In genomic region chr11:96278039-96278897, GRCh38 we compare ENCODE assay signal across 1 cellular context.
TF ChIP-seq lines count a peak whose summit lies in the region.

No MANE protein-coding gene starts in this region.

TF ChIP-seq in HEK293, 187 proteins besides CTCF, POLR2A, EP300 and RAD21 (continued from another document):
- TF ChIP-seq ZBTB44 (tag by site-specific recombination; IDR thresholded peaks at IDR 0.05) (peak; percentile 42; the same call in 1 of the 2 replicates), ZNF580 (tag by site-specific recombination; IDR thresholded peaks at IDR 0.05) (peak; percentile 58), ZBTB1 (tag by site-specific recombination; IDR thresholded peaks at IDR 0.05) (0 out of 2 replicates have a peak, but pooled peaks have one; percentile 13), KLF10 (tag by site-specific recombination; IDR thresholded peaks at IDR 0.05) (0 out of 2 replicates have a peak, but pooled peaks have one; percentile 35), GFI1B (tag by site-specific recombination; IDR thresholded peaks at IDR 0.05) (0 out of 2 replicates have a peak, but pooled peaks have one; percentile 3), GLI2 (tag by site-specific recombination; IDR thresholded peaks at IDR 0.05; ENCODE audit: borderline replicate concordance, low read depth) (no peak), KLF17 (tag by site-specific recombination; IDR thresholded peaks at IDR 0.05) (peak; percentile 57), ZNF600 (tag by site-specific recombination; IDR thresholded peaks at IDR 0.05) (peak; percentile 78), HIC1 (tag by site-specific recombination; IDR thresholded peaks at IDR 0.05) (peak; percentile 40; the same call in 1 of the 2 replicates), ZXDB (tag by site-specific recombination; IDR thresholded peaks at IDR 0.05) (0 out of 2 replicates have a peak, but pooled peaks have one; percentile 22), BCL11A (tag by site-specific recombination; IDR thresholded peaks at IDR 0.05; ENCODE audit: low read depth) (0 out of 2 replicates have a peak, but pooled peaks have one; percentile 57), ZNF398 (tag by site-specific recombination; IDR thresholded peaks at IDR 0.05) (no peak), ZNF423 (tag by site-specific recombination; IDR thresholded peaks at IDR 0.05) (0 out of 2 replicates have a peak, but pooled peaks have one; percentile 16), IKZF3 (tag by site-specific recombination; IDR thresholded peaks at IDR 0.05) (peak; percentile 32; the same call in 1 of the 2 replicates), ZBTB26 (tag by site-specific recombination; optimal IDR thresholded peaks at IDR 0.05) (no peak), ZNF10 (tag by site-specific recombination; IDR thresholded peaks at IDR 0.05) (0 out of 2 replicates have a peak, but pooled peaks have one; percentile 12), WT1 (tag by site-specific recombination; IDR thresholded peaks at IDR 0.05) (peak; percentile 97), ZEB2 (tag by site-specific recombination; IDR thresholded peaks at IDR 0.05) (peak; percentile 19; the same call in 1 of the 2 replicates), ZNF16 (tag by site-specific recombination; IDR thresholded peaks at IDR 0.05; ENCODE audit: low read depth) (no peak), PRDM1 (tag by site-specific recombination; IDR thresholded peaks at IDR 0.05) (0 out of 2 replicates have a peak, but pooled peaks have one; percentile 11), GLIS1 (tag by site-specific recombination; IDR thresholded peaks at IDR 0.05) (peak; percentile 77), ZBTB8A (tag by site-specific recombination; IDR thresholded peaks at IDR 0.05) (peak; percentile 52), ZNF747 (tag by site-specific recombination; IDR thresholded peaks at IDR 0.05) (no peak), SP3 (tag by site-specific recombination; IDR thresholded peaks at IDR 0.05) (no peak), INSM2 (tag by site-specific recombination; IDR thresholded peaks at IDR 0.05) (0 out of 2 replicates have a peak, but pooled peaks have one; percentile 15), ZNF660 (tag by site-specific recombination; IDR thresholded peaks at IDR 0.05) (0 out of 2 replicates have a peak, but pooled peaks have one; percentile 16), ZNF629 (tag by site-specific recombination; IDR thresholded peaks at IDR 0.05) (peak; percentile 63; the same call in 1 of the 2 replicates), ZNF341 (tag by site-specific recombination; IDR thresholded peaks at IDR 0.05; ENCODE audit: low read depth) (peak; percentile 14; the same call in 1 of the 2 replicates), TRIM28 (IDR thresholded peaks at IDR 0.05; ENCODE audit: borderline replicate concordance, low read length) (peak; percentile 83; the same call in 1 of the 2 replicates), FEZF1 (tag by site-specific recombination; IDR thresholded peaks at IDR 0.05) (peak; percentile 48; the same call in 1 of the 2 replicates), ZBTB17 (tag by site-specific recombination; IDR thresholded peaks at IDR 0.05) (0 out of 2 replicates have a peak, but pooled peaks have one; percentile 15), PRDM6 (tag by site-specific recombination; IDR thresholded peaks at IDR 0.05) (peak; percentile 79), SP7 (tag by site-specific recombination; IDR thresholded peaks at IDR 0.05) (peak; percentile 72; the same call in 1 of the 2 replicates), MZF1 (tag by site-specific recombination; IDR thresholded peaks at IDR 0.05; ENCODE audit: borderline replicate concordance) (peak; percentile 64; the same call in 1 of the 2 replicates)
